6 cellular contexts compared by ENCODE assay signal in the genomic region with DNA sequence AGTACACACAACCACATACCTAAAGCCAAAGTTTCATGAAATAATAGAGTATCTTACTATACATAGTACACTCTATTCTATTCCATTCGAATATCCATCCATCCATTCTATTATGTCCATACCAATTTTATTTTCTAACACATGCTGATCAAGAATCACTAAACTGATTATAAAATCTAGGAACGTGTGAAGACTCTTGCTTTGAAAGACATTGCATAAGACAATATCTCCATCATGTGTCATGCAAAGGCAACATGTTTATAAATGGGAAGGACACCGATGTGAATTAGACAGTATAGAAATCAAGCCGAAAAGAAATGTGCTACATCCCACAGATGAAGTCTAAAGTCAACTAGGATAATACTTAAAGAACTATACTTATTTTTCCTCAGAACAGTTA.
"Had no signal": no experiment of that assay in that cellular context is flagged by ENCODE, and none has a peak within 500 bp of the region (broad histone marks: within the 10 kb centered on the region; RNA-seq: fewer than 3 reads in every experiment).

No MANE protein-coding gene starts in this region.

- H2AFZ ChIP-seq: GM23338 had no signal

- ATAC-seq: GM23338, HepG2 had no signal

- DNase-seq: H9, HCEC 1CT, KBM-7 had no signal

- H3K4me2 ChIP-seq: GM23338, KMS-11 had no signal

- H3K4me3 ChIP-seq: GM23338 had no signal

- H3K27ac ChIP-seq: KMS-11 had no signal

- H3K9ac ChIP-seq: KMS-11 had no signal
